ENCODE assay signal across 9 cellular contexts in genomic region chr16:7025616-7026190, GRCh38.
A peak's percentile ranks its signal among the peaks of the same experiment; 100 is the strongest.
DNase-seq lines count a peak whose midpoint lies in the region; ATAC-seq, FAIRE-seq and TF ChIP-seq lines count a peak whose summit lies in the region.
"Had no signal": no experiment of that assay in that cellular context is flagged by ENCODE, and none has a peak within 500 bp of the region (broad histone marks: within the 10 kb centered on the region; RNA-seq: fewer than 3 reads in every experiment).

No MANE protein-coding gene starts in this region.

- no peak for TF ChIP-seq POLR2A in esophagus muscularis mucosa (IDR thresholded peaks at IDR 0.05; ENCODE audit: low read depth)

- H3K9me3 ChIP-seq in RWPE2 (ENCODE audit: severe bottlenecking) (no peaks in the 10 kb centered on the region), esophagus muscularis mucosa (peaks cover 0 to 6% (median 0%) of the 10 kb centered on the region in 4 donors), pancreas (no peaks in the 10 kb centered on the region)
- H3K9me3 ChIP-seq: BLaER1 treated with 17β-estradiol and CSF1 and Interleukin-3, amounts not matched to agents 10 nM and 100 nM had no signal

- DNase-seq in NOMO-1 treated with DMSO at 0.1 percent for 48 hours (lab: John Stamatoyannopoulos, UW; ENCODE audit: unreplicated experiment): peak; percentile 33
- DNase-seq in NOMO-1 treated with dmso at 0.1 percent for 144 hours (lab: John Stamatoyannopoulos, UW; ENCODE audit: unreplicated experiment): no peak
- peak; percentile 2 for DNase-seq in LNCaP clone FGC (ENCODE audit: low read depth)
- DNase-seq in RWPE2 (ENCODE audit: low spot score): no peak
- no peak for DNase-seq in esophagus muscularis mucosa (ENCODE audit: extremely low spot score)
- peak; percentile 26 to 85 (median 62) for DNase-seq in pancreas

- H3K4me3 ChIP-seq in LNCaP clone FGC (ENCODE audit: low read depth, low read length) (no peak overlapping the region), RWPE2 (ENCODE audit: severe bottlenecking) (no peak overlapping the region), esophagus muscularis mucosa (no peak overlapping the region), pancreas (no peak overlapping the region)
- H3K4me3 ChIP-seq: BLaER1 treated with 17β-estradiol and CSF1 and Interleukin-3, amounts not matched to agents 10 nM and 100 nM had no signal

- TF ChIP-seq CTCF in LNCaP clone FGC (IDR thresholded peaks at IDR 0.05; ENCODE audit: control insufficient read depth, extremely low read depth, insufficient read depth): peak; percentile 81
- TF ChIP-seq CTCF in RWPE2 (IDR thresholded peaks at IDR 0.05; ENCODE audit: poor library complexity, severe bottlenecking): peak; percentile 63
- peak in 2 of 3 experiments; percentile 15 to 27 for TF ChIP-seq CTCF in esophagus muscularis mucosa (IDR thresholded peaks at IDR 0.05)
- TF ChIP-seq CTCF in pancreas (IDR thresholded peaks at IDR 0.05): peak; percentile 22 to 61 (median 51)

- intact Hi-C loops in esophagus muscularis mucosa (cut with DNase I) (no loop called here), pancreas (cut with DNase I) (no loop called here)

- 27% methylated on average over 7 of the region's 7 CpGs for WGBS in esophagus muscularis mucosa
- WGBS in pancreas, 2 donors: 29 to 32% methylated on average over 7 of the region's 7 CpGs

- TF ChIP-seq EP300 in esophagus muscularis mucosa (IDR thresholded peaks at IDR 0.05): no peak

- no peak for FAIRE-seq in pancreas (lab: Jason Lieb, UNC)

- H3K27me3 ChIP-seq in RWPE2 (ENCODE audit: insufficient read depth, poor library complexity, severe bottlenecking) (no peaks in the 10 kb centered on the region), esophagus muscularis mucosa (peaks cover 0 to 12% (median 0%) of the 10 kb centered on the region in 4 donors), pancreas (no peaks in the 10 kb centered on the region)
- H3K27me3 ChIP-seq: BLaER1 treated with 17β-estradiol and CSF1 and Interleukin-3, amounts not matched to agents 10 nM and 100 nM had no signal

- H3K36me3 ChIP-seq in RWPE2 (ENCODE audit: low read depth): no peaks in the 10 kb centered on the region
- H3K36me3 ChIP-seq in esophagus muscularis mucosa: no peaks in the 10 kb centered on the region
- no peaks in the 10 kb centered on the region for H3K36me3 ChIP-seq in pancreas
- H3K36me3 ChIP-seq: BLaER1 treated with 17β-estradiol and CSF1 and Interleukin-3, amounts not matched to agents 10 nM and 100 nM had no signal

- H3K4me1 ChIP-seq in RWPE2 (ENCODE audit: insufficient read depth, poor library complexity, severe bottlenecking) (no peaks in the 10 kb centered on the region), esophagus muscularis mucosa (no peaks in the 10 kb centered on the region), pancreas (no peaks in the 10 kb centered on the region)

- peak; percentile 82 for ATAC-seq in RWPE2 (ENCODE audit: low read depth)
- ATAC-seq in pancreas: peak in 3 of 4 donors; percentile 40 to 67 (median 66)
- ATAC-seq in HG02588 (IDR thresholded peaks at IDR 0.05; ENCODE audit: unreplicated experiment): no peak
- ATAC-seq in HG03378 (IDR thresholded peaks at IDR 0.05; ENCODE audit: unreplicated experiment): no peak

- H3K27ac ChIP-seq in RWPE2 (ENCODE audit: poor library complexity, severe bottlenecking) (no peak overlapping the region), esophagus muscularis mucosa (replicated peaks in 1 of 4) (no peak overlapping the region), pancreas (no peak overlapping the region)
- H3K27ac ChIP-seq: BLaER1 treated with 17β-estradiol and CSF1 and Interleukin-3, amounts not matched to agents 10 nM and 100 nM had no signal

Comparison
In these comparisons a context has a peak if more than half of its experiments do, and no peak if none do; other contexts are left out.
1. DNase-seq: peak in NOMO-1 treated with DMSO at 0.1 percent for 48 hours (single experiment), LNCaP clone FGC (single experiment) and pancreas (6 of 6); none in NOMO-1 treated with dmso at 0.1 percent for 144 hours (single experiment), RWPE2 (single experiment) and esophagus muscularis mucosa (single experiment).
2. CTCF ChIP-seq: peak in every context shown above with its lines; median percentile 81 in LNCaP clone FGC; 63 in RWPE2; 51 in pancreas; 21 in esophagus muscularis mucosa.
3. ATAC-seq: peak in RWPE2 (single experiment) and pancreas (3 of 4); none in HG02588 (single experiment) and HG03378 (single experiment).